Comparison of ENCODE assay signal across 31 cellular contexts in genomic region chr2:122445003-122445402, GRCh38.
DNase-seq lines count a peak whose midpoint lies in the region; TF ChIP-seq lines count a peak whose summit lies in the region.
"Had no signal": no experiment of that assay in that cellular context is flagged by ENCODE, and none has a peak within 500 bp of the region (broad histone marks: within the 10 kb centered on the region; RNA-seq: fewer than 3 reads in every experiment).

No MANE protein-coding gene starts in this region.

- no peak overlapping the region for H3K4me2 ChIP-seq in hepatocyte
- H3K4me2 ChIP-seq: A549, BLaER1 had no signal

- TF ChIP-seq EP300 in Ishikawa (IDR thresholded peaks at IDR 0.05; ENCODE audit: borderline replicate concordance) = peak; percentile 99

- H3K9me3 ChIP-seq in A673 (ENCODE audit: low read depth, low read length, poor library complexity, severe bottlenecking) (peaks cover 19% of the 10 kb centered on the region), hepatocyte (ENCODE audit: low read depth) (no peaks in the 10 kb centered on the region)
- H3K9me3 ChIP-seq: A549, BE2C, BLaER1 had no signal

- H2AFZ ChIP-seq in hepatocyte = no peak overlapping the region

- CTCF ChIA-PET in A673 (lab: Charles Lee) = no interaction called here

- no peak overlapping the region for H3K4me3 ChIP-seq in A673 (ENCODE audit: low read depth, low read length, poor library complexity, severe bottlenecking)
- no peak overlapping the region for H3K4me3 ChIP-seq in hepatocyte
- H3K4me3 ChIP-seq: A549; BLaER1; BLaER1 treated with 17β-estradiol and CSF1 and Interleukin-3, amounts not matched to agents 10 nM and 100 nM had no signal

- H3K4me1 ChIP-seq in A673 (ENCODE audit: insufficient read depth, low read length, poor library complexity, severe bottlenecking) (no peaks in the 10 kb centered on the region), hepatocyte (ENCODE audit: insufficient read depth) (no peaks in the 10 kb centered on the region)
- H3K4me1 ChIP-seq: A549, BE2C, Caco-2 had no signal

- BruUV-seq in A673 (replicated peaks; lab: Mats Ljungman, UMichigan) = no TSS peak

- WGBS in hepatocyte (ENCODE audit: low lambda C conversion rate, missing lambda C conversion rate) = 35% methylated on average over 1 of the region's 1 CpG

- peak; percentile 26; the same call in 1 of the 2 replicates for TF ChIP-seq RAD21 in Ishikawa (IDR thresholded peaks at IDR 0.05; ENCODE audit: low read depth)

- DNase-seq in A673 (ENCODE audit: low spot score) = peak; percentile 38
- DNase-seq in renal cortical epithelial cell (ENCODE audit: low read depth) = peak; percentile 74
- DNase-seq in hepatocyte (ENCODE audit: low spot score) = no peak
- no peak for DNase-seq in activated CD4-positive, alpha-beta T cell treated with anti-CD3 and anti-CD28 coated beads, Interleukin-2, amount 50 U/mL, for 48 hours
- DNase-seq in COLO668 (lab: John Stamatoyannopoulos, UW; ENCODE audit: unreplicated experiment) = no peak
- DNase-seq: 8988T; ACHN; AML-193; BE2C; C1 segment of cervical spinal cord; Caco-2; Calu3; CD4-positive, alpha-beta memory T cell; CD4-positive, alpha-beta T cell; CD4-positive, CD25-positive, alpha-beta regulatory T cell; CD8-positive, alpha-beta memory T cell; CD8-positive, alpha-beta T cell; COR-L47; DMS 273 treated with DMSO at 0.1 percent for 48 hours; DMS153; DMS53; DMS79; DMS79 treated with DMSO at 0.1 percent for 48 hours; DND-41; EL had no signal

- intact Hi-C loops in A673 (cut with micrococcal nuclease; ENCODE audit: unreplicated experiment) = no loop called here

- H4K20me1 ChIP-seq in hepatocyte (ENCODE audit: insufficient read depth, poor library complexity, severe bottlenecking) = no peaks in the 10 kb centered on the region
- H4K20me1 ChIP-seq: BLaER1; BLaER1 treated with 17β-estradiol and CSF1 and Interleukin-3, amounts not matched to agents 10 nM and 100 nM had no signal

- no peaks in the 10 kb centered on the region for H3K79me2 ChIP-seq in hepatocyte

- POLR2A ChIA-PET in A673 (lab: Charles Lee; ENCODE audit: low non-redundant PET) = interaction anchor here (0.6 kb wide), 1 partner anchor 335 kb away, joined by 4 read pairs; no protein-coding TSS in a partner anchor

- TF ChIP-seq CTCF in A673 (conservative IDR thresholded peaks at IDR 0.05; ENCODE audit: low read depth, low read length) (no peak), hepatocyte (IDR thresholded peaks at IDR 0.05; ENCODE audit: poor library complexity) (no peak)

- H3K27me3 ChIP-seq in A673 (replicated peaks; ENCODE audit: insufficient read depth, low read depth, low read length, poor library complexity) = no peaks in the 10 kb centered on the region
- H3K27me3 ChIP-seq in hepatocyte = no peaks in the 10 kb centered on the region
- H3K27me3 ChIP-seq: BE2C; BLaER1; BLaER1 treated with 17β-estradiol and CSF1 and Interleukin-3, amounts not matched to agents 10 nM and 100 nM had no signal

- H3K27ac ChIP-seq in A673 (ENCODE audit: low read depth, low read length, poor library complexity, severe bottlenecking) = no peak overlapping the region
- H3K27ac ChIP-seq in hepatocyte = no peak overlapping the region
- H3K27ac ChIP-seq: 22Rv1; A549; BLaER1; BLaER1 treated with 17β-estradiol and CSF1 and Interleukin-3, amounts not matched to agents 10 nM and 100 nM; C4-2B had no signal

- H3K36me3 ChIP-seq in A673 (ENCODE audit: insufficient read depth, low read length, poor library complexity, severe bottlenecking) = no peaks in the 10 kb centered on the region
- no peaks in the 10 kb centered on the region for H3K36me3 ChIP-seq in hepatocyte (replicated peaks; ENCODE audit: insufficient read depth, low read depth)
- H3K36me3 ChIP-seq: BE2C; BLaER1; BLaER1 treated with 17β-estradiol and CSF1 and Interleukin-3, amounts not matched to agents 10 nM and 100 nM had no signal

- H3K9me2 ChIP-seq in hepatocyte (replicated peaks; ENCODE audit: insufficient read depth) = no peaks in the 10 kb centered on the region

TF ChIP-seq in Ishikawa, 13 proteins besides CTCF, POLR2A, EP300 and RAD21:
- TF ChIP-seq FOXM1 (IDR thresholded peaks at IDR 0.05; ENCODE audit: borderline replicate concordance, low read depth) = peak; percentile 98
- no peak for TF ChIP-seq YY1 (IDR thresholded peaks at IDR 0.05; ENCODE audit: low read depth)
- TF ChIP-seq TAF1 (IDR thresholded peaks at IDR 0.05; ENCODE audit: low read depth) = no peak
- TF ChIP-seq CEBPB (IDR thresholded peaks at IDR 0.05) = peak; percentile 94
- TF ChIP-seq TCF12 (IDR thresholded peaks at IDR 0.05; ENCODE audit: low read depth) = peak; percentile 97
- TF ChIP-seq NFIC (IDR thresholded peaks at IDR 0.05) = peak; percentile 97
- no peak for TF ChIP-seq EGR1 (IDR thresholded peaks at IDR 0.05)
- TF ChIP-seq MAX (IDR thresholded peaks at IDR 0.05) = peak; percentile 52; the same call in 1 of the 2 replicates
- TF ChIP-seq TEAD4 (IDR thresholded peaks at IDR 0.05) = peak; percentile 93
TF ChIP-seq in Ishikawa: peak in this region for 6.

Comparison
In these comparisons a context has a peak if more than half of its experiments do, and no peak if none do; other contexts are left out.
1. DNase-seq: peak in A673 (single experiment) and renal cortical epithelial cell (single experiment); none in hepatocyte (single experiment), activated CD4-positive, alpha-beta T cell treated with anti-CD3 and anti-CD28 coated beads, Interleukin-2, amount 50 U/mL, for 48 hours (0 of 2) and COLO668 (single experiment).